8 cellular contexts compared by ENCODE assay signal in the genomic region with DNA sequence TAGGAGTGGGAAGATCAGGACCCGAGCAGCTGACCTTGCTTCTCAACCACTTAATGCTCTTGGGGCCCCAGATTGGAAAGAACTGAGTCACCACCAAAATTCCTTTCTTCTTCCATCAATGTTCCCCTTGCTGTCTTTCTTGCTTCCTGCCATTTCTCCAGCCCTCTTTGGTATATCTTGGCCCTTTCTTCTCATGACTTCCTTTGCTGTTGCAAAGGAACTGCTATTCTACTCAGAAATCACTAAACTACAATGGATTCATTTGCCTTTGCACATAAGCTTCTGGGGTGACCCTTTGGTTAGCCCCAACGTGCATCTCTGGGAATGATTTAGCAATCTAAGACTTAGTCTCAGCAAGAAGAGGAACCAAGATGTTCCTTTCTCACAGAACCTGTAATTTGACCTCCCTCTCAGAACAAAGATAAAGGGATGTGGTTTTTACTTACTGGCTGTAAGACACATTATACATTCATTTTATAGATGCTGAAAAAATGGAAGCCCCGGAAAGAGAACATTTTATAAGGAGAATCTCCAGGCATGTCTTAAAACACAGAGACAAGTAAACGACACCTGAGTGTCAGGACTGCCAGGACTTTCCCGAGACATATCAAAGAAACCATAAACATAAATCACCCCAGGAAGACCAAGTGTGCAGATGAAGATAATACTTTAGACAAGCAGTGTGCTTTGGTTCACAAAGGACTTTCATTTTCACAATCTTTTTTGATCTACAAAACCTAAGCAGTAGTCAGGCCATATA.
DNase-seq lines count a peak whose midpoint lies in the region; ATAC-seq and TF ChIP-seq lines count a peak whose summit lies in the region.

No MANE protein-coding gene starts in this region.

- H3K9me3 Mint-ChIP-seq in T-cell (peaks cover 0 to 4% (median 0%) of the 10 kb centered on the region in 3 donors), chondrocyte (ENCODE audit: low read depth) (peaks cover 12% of the 10 kb centered on the region)

- no peak for TF ChIP-seq CTCF in chondrocyte (IDR thresholded peaks at IDR 0.05)
- no peak for TF ChIP-seq CTCF in omental fat pad (IDR thresholded peaks at IDR 0.05)

- peak; percentile 73 for ATAC-seq in GM19025 (IDR thresholded peaks at IDR 0.05; ENCODE audit: low read depth, unreplicated experiment)
- ATAC-seq in HG02973 (IDR thresholded peaks at IDR 0.05; ENCODE audit: unreplicated experiment): peak; percentile 87
- peak; percentile 60 to 82 (median 68) for ATAC-seq in T-cell (replicated peaks in 1 of 4)
- ATAC-seq in omental fat pad (ENCODE audit: low FRiP score): no peak

- no peaks in the 10 kb centered on the region for H3K27me3 Mint-ChIP-seq in T-cell
- no peaks in the 10 kb centered on the region for H3K27me3 Mint-ChIP-seq in chondrocyte (ENCODE audit: low read depth)

- H3K4me3 Mint-ChIP-seq in T-cell: peak overlapping the region; percentile 59 to 69 (median 59)
- H3K4me3 Mint-ChIP-seq in chondrocyte (ENCODE audit: unreplicated experiment): no peak overlapping the region

- DNase-seq in T-cell (peak in 2 of 34 experiments; percentile 14 to 16), myocyte (ENCODE audit: low read depth) (peak; percentile 41), ecto neural progenitor cell (ENCODE audit: low spot score) (no peak), chondrocyte (ENCODE audit: low spot score) (no peak), omental fat pad (ENCODE audit: low spot score) (no peak), amygdala (lab: John Stamatoyannopoulos, UW) (no peak)

- peak overlapping the region; percentile 94 to 95 for H3K27ac Mint-ChIP-seq in T-cell
- no peak overlapping the region for H3K27ac Mint-ChIP-seq in chondrocyte (ENCODE audit: unreplicated experiment)

- POLR2A ChIA-PET in T-cell (lab: Charles Lee): interaction anchor here in 1 of 2 donors (0.7 kb wide), 1 partner anchor 156 kb away, joined by 3 read pairs; no protein-coding TSS in a partner anchor

- peaks cover 20 to 28% (median 25%) of the 10 kb centered on the region in 3 donors for H3K4me1 Mint-ChIP-seq in T-cell
- peaks cover 16% of the 10 kb centered on the region for H3K4me1 Mint-ChIP-seq in chondrocyte (ENCODE audit: low read depth)

- CTCF ChIA-PET in T-cell (lab: Charles Lee): interaction anchor here in 1 of 2 donors (1.0 kb wide), 1 partner anchor 99 kb away, joined by 3 read pairs; the partner anchor contains the start of gene TNFAIP3

- H3K36me3 Mint-ChIP-seq in T-cell (no peaks in the 10 kb centered on the region), chondrocyte (ENCODE audit: low read depth) (no peaks in the 10 kb centered on the region)
